Comparison of ENCODE assay signal across 8 cellular contexts in the genomic region with DNA sequence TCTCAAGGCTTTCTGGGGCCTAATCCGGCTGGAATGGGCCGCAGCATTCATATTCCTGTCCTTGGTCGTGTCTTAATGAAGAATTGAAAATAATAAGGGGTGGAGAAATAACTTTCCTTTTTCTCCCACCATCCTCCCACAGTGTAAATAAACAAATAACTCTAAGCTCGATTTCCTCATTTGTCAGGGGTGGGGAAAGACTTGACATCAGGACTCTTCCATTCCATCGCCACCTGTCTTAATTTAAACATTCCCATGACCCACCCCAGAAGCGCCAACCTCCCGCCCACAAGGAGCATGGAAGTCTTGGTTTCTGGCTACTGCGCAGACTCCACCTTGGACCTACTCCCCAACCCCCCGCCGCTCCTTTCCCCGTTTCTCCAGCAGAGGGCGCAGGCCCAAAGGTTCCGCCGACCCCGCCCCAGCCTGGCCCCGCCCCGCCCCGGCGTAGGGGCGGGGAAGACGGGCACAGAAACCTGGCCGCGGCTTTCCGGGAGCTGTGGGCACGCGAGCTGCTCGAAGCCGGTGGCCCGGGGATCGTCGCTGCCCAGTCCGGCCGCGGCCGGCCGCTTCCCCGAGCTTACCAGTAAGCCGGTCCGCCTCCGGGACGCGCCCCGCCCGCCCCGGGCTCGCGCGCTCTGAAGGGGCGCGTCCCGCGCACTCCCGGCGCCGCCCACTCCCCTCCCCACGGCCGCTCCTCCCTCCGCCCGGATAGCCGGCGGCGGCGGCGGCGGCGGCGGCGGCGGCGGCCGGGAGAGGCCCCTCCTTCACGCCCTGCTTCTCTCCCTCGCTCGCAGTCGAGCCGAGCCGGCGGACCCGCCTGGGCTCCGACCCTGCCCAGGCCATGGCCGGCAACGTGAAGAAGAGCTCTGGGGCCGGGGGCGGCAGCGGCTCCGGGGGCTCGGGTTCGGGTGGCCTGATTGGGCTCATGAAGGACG. TPM values are rescaled to one million over a fixed set of nuclear protein-coding genes. Genes with fewer than 3 reads are reported as not detected.
DNase-seq lines count a peak whose midpoint lies in the region; ATAC-seq and TF ChIP-seq lines count a peak whose summit lies in the region.

Gene CBL, plus strand, starts transcription at position 766 of the 938 bp plus-strand sequence. Its CDS starts 79 bp downstream, at position 845.

- ATAC-seq in HG03439 (IDR thresholded peaks at IDR 0.05; ENCODE audit: unreplicated experiment) (peak; percentile 85), left colon (peak; percentile 91)

- H3K4me3 ChIP-seq in BE2C (ENCODE audit: low read depth, low read length) (peak within 1 kb of the TSS; percentile 90), colonic mucosa (peak within 1 kb of the TSS; percentile 93)

- peaks cover 7% of the 10 kb centered on the region for H3K4me1 ChIP-seq in BE2C
- H3K4me1 ChIP-seq in colonic mucosa = peaks cover 3% of the 10 kb centered on the region

- TF ChIP-seq POLR2A in GM19193 (IDR thresholded peaks at IDR 0.05; ENCODE audit: extremely low read depth, insufficient read depth, insufficient read length) = peak; percentile 62

- H3K36me3 ChIP-seq in BE2C (no peaks in the 10 kb centered on the region), colonic mucosa (no peaks in the 10 kb centered on the region)

- H3K27me3 ChIP-seq in BE2C = no peaks in the 10 kb centered on the region
- no peaks in the 10 kb centered on the region for H3K27me3 ChIP-seq in colonic mucosa

- TF ChIP-seq CTCF in BE2C (IDR thresholded peaks at IDR 0.05; ENCODE audit: low read depth, low read length) = peak; percentile 79
- TF ChIP-seq CTCF in colonic mucosa (IDR thresholded peaks at IDR 0.05) = peak; percentile 89

- no peaks in the 10 kb centered on the region for H3K9me3 ChIP-seq in BE2C
- H3K9me3 ChIP-seq in colonic mucosa = no peaks in the 10 kb centered on the region

- peak; percentile 95 for DNase-seq in BE2C
- DNase-seq in NCI-H524 (lab: John Stamatoyannopoulos, UW) = peak; percentile 82 to 87
- peak; percentile 98 for DNase-seq in activated CD4-positive, alpha-beta T cell treated with anti-CD3 and anti-CD28 coated beads for 48 hours
- DNase-seq in colonic mucosa = peak; percentile 99
- peak; percentile 93 to 98 for DNase-seq in left colon
- peak; percentile 99 for DNase-seq in stimulated activated CD4-positive, alpha-beta T cell treated with anti-CD3 and anti-CD28 coated beads, Interleukin-1b, Interleukin-23, amount 100 ng/mL, for 4 hours (ENCODE audit: low read depth in 2 of 2)

- peak within 1 kb of the TSS; percentile 93 for H3K27ac ChIP-seq in colonic mucosa

- peak within 1 kb of the TSS; percentile 86 to 92 for H3K9ac ChIP-seq in colonic mucosa (ENCODE audit: low read depth in 2 of 2, low read length in 2 of 2)

- intact Hi-C loops in colonic mucosa (cut with DNase I) = loop anchor here (5.0 kb wide), 1 partner anchor 126 kb away; the partner anchor contains the start of gene RNF26
- intact Hi-C loops in left colon (cut with DNase I, micrococcal nuclease) = loop anchor here in 1 of 2 donors (5.0 kb wide), 1 partner anchor 116 kb away; no protein-coding TSS in a partner anchor

RNA-seq across cellular contexts. Expression of gene CBL, which starts in this region (rescaled TPM):
- polyA plus RNA-seq in BE2C (2012; ENCODE audit: insufficient read depth, insufficient read length, low read depth) = 6.5 TPM
- total RNA-seq in colonic mucosa (10 to 100 TPM; 10.8 to 16.4 TPM), left colon (10 to 100 TPM; 12.4 to 14.1 TPM)

Comparison
In these comparisons a context has a peak if more than half of its experiments do, and no peak if none do; other contexts are left out.
1. Peak in every context shown above with its lines: DNase-seq, ATAC-seq, H3K4me3 ChIP-seq and H3K27ac ChIP-seq.